ENCODE assay signal across 2 cellular contexts in the genomic region with DNA sequence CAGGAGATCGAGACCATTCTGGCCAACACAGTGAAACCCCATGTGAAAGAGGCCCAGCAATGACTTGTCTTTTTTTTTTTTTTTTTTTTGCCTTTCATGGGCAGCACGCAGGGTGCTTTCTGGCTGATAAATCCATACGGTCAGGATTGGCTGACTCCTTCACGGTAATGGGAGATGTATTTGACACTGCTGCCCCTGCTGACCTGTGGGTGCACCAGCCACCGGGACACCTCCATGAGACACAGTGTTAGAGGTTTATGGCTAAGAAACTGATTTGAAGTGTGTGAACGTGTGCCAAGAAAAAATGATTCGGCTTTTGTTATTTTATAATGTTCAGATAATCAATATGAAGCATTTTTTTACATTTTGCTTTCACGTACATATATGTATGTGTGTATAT.
TF ChIP-seq lines count a peak whose summit lies in the region.

No MANE protein-coding gene starts in this region.

TF ChIP-seq in GM23338, 12 proteins besides CTCF, POLR2A, EP300 and RAD21 (continues in another document):
- TF ChIP-seq, protein P1, sequence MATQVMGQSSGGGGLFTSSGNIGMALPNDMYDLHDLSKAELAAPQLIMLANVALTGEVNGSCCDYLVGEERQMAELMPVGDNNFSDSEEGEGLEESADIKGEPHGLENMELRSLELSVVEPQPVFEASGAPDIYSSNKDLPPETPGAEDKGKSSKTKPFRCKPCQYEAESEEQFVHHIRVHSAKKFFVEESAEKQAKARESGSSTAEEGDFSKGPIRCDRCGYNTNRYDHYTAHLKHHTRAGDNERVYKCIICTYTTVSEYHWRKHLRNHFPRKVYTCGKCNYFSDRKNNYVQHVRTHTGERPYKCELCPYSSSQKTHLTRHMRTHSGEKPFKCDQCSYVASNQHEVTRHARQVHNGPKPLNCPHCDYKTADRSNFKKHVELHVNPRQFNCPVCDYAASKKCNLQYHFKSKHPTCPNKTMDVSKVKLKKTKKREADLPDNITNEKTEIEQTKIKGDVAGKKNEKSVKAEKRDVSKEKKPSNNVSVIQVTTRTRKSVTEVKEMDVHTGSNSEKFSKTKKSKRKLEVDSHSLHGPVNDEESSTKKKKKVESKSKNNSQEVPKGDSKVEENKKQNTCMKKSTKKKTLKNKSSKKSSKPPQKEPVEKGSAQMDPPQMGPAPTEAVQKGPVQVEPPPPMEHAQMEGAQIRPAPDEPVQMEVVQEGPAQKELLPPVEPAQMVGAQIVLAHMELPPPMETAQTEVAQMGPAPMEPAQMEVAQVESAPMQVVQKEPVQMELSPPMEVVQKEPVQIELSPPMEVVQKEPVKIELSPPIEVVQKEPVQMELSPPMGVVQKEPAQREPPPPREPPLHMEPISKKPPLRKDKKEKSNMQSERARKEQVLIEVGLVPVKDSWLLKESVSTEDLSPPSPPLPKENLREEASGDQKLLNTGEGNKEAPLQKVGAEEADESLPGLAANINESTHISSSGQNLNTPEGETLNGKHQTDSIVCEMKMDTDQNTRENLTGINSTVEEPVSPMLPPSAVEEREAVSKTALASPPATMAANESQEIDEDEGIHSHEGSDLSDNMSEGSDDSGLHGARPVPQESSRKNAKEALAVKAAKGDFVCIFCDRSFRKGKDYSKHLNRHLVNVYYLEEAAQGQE (IDR thresholded peaks at IDR 0.05; ENCODE audit: unreplicated experiment): no peak
- TF ChIP-seq POLR2AphosphoS5 (IDR thresholded peaks at IDR 0.05; ENCODE audit: low read depth) (no peak), ZNF114 (CRISPR knock-in tag; IDR thresholded peaks at IDR 0.05) (no peak), NANOG (IDR thresholded peaks at IDR 0.05; ENCODE audit: borderline replicate concordance) (no peak), STAT1 (IDR thresholded peaks at IDR 0.05; ENCODE audit: unreplicated experiment) (no peak), EZH2 (IDR thresholded peaks at IDR 0.05; ENCODE audit: low read depth, unreplicated experiment) (no peak), EZH2phosphoT487 (IDR thresholded peaks at IDR 0.05; ENCODE audit: unreplicated experiment) (no peak), ZNF331 (CRISPR knock-in tag; IDR thresholded peaks at IDR 0.05; ENCODE audit: low read depth) (no peak)
- TF ChIP-seq, protein P2, sequence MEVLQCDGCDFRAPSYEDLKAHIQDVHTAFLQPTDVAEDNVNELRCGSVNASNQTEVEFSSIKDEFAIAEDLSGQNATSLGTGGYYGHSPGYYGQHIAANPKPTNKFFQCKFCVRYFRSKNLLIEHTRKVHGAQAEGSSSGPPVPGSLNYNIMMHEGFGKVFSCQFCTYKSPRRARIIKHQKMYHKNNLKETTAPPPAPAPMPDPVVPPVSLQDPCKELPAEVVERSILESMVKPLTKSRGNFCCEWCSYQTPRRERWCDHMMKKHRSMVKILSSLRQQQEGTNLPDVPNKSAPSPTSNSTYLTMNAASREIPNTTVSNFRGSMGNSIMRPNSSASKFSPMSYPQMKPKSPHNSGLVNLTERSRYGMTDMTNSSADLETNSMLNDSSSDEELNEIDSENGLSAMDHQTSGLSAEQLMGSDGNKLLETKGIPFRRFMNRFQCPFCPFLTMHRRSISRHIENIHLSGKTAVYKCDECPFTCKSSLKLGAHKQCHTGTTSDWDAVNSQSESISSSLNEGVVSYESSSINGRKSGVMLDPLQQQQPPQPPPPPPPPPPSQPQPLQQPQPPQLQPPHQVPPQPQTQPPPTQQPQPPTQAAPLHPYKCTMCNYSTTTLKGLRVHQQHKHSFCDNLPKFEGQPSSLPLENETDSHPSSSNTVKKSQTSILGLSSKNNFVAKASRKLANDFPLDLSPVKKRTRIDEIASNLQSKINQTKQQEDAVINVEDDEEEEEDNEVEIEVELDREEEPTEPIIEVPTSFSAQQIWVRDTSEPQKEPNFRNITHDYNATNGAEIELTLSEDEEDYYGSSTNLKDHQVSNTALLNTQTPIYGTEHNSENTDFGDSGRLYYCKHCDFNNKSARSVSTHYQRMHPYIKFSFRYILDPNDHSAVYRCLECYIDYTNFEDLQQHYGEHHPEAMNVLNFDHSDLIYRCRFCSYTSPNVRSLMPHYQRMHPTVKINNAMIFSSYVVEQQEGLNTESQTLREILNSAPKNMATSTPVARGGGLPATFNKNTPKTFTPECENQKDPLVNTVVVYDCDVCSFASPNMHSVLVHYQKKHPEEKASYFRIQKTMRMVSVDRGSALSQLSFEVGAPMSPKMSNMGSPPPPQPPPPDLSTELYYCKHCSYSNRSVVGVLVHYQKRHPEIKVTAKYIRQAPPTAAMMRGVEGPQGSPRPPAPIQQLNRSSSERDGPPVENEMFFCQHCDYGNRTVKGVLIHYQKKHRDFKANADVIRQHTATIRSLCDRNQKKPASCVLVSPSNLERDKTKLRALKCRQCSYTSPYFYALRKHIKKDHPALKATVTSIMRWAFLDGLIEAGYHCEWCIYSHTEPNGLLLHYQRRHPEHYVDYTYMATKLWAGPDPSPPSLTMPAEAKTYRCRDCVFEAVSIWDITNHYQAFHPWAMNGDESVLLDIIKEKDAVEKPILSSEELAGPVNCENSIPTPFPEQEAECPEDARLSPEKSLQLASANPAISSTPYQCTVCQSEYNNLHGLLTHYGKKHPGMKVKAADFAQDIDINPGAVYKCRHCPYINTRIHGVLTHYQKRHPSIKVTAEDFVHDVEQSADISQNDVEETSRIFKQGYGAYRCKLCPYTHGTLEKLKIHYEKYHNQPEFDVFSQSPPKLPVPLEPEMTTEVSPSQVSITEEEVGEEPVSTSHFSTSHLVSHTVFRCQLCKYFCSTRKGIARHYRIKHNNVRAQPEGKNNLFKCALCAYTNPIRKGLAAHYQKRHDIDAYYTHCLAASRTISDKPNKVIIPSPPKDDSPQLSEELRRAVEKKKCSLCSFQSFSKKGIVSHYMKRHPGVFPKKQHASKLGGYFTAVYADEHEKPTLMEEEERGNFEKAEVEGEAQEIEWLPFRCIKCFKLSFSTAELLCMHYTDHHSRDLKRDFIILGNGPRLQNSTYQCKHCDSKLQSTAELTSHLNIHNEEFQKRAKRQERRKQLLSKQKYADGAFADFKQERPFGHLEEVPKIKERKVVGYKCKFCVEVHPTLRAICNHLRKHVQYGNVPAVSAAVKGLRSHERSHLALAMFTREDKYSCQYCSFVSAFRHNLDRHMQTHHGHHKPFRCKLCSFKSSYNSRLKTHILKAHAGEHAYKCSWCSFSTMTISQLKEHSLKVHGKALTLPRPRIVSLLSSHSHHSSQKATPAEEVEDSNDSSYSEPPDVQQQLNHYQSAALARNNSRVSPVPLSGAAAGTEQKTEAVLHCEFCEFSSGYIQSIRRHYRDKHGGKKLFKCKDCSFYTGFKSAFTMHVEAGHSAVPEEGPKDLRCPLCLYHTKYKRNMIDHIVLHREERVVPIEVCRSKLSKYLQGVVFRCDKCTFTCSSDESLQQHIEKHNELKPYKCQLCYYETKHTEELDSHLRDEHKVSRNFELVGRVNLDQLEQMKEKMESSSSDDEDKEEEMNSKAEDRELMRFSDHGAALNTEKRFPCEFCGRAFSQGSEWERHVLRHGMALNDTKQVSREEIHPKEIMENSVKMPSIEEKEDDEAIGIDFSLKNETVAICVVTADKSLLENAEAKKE (CRISPR knock-in tag; IDR thresholded peaks at IDR 0.05): no peak
- TF ChIP-seq, protein P3, sequence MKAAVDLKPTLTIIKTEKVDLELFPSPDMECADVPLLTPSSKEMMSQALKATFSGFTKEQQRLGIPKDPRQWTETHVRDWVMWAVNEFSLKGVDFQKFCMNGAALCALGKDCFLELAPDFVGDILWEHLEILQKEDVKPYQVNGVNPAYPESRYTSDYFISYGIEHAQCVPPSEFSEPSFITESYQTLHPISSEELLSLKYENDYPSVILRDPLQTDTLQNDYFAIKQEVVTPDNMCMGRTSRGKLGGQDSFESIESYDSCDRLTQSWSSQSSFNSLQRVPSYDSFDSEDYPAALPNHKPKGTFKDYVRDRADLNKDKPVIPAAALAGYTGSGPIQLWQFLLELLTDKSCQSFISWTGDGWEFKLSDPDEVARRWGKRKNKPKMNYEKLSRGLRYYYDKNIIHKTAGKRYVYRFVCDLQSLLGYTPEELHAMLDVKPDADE (IDR thresholded peaks at IDR 0.05): no peak

TF ChIP-seq in K562, 482 proteins besides CTCF, POLR2A, EP300 and RAD21:
- TF ChIP-seq TAF7 (tag; IDR thresholded peaks at IDR 0.05): no peak
- TF ChIP-seq GATA2 (CRISPR knock-in tag; IDR thresholded peaks at IDR 0.05): no peak
- TF ChIP-seq, protein P4, sequence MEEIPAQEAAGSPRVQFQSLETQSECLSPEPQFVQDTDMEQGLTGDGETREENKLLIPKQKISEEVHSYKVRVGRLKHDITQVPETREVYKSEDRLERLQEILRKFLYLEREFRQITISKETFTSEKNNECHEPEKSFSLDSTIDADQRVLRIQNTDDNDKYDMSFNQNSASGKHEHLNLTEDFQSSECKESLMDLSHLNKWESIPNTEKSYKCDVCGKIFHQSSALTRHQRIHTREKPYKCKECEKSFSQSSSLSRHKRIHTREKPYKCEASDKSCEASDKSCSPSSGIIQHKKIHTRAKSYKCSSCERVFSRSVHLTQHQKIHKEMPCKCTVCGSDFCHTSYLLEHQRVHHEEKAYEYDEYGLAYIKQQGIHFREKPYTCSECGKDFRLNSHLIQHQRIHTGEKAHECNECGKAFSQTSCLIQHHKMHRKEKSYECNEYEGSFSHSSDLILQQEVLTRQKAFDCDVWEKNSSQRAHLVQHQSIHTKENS (CRISPR knock-in tag; IDR thresholded peaks at IDR 0.05): no peak
- no peak for TF ChIP-seq TAF15 (IDR thresholded peaks at IDR 0.05; ENCODE audit: low read depth, low read length)
- TF ChIP-seq KLF1 (tag; IDR thresholded peaks at IDR 0.05): no peak
- no peak for TF ChIP-seq CREBBP (IDR thresholded peaks at IDR 0.05; ENCODE audit: low read depth, low read length)
- TF ChIP-seq ZNF561 (CRISPR knock-in tag; conservative IDR thresholded peaks at IDR 0.05): no peak
- TF ChIP-seq, protein P5, sequence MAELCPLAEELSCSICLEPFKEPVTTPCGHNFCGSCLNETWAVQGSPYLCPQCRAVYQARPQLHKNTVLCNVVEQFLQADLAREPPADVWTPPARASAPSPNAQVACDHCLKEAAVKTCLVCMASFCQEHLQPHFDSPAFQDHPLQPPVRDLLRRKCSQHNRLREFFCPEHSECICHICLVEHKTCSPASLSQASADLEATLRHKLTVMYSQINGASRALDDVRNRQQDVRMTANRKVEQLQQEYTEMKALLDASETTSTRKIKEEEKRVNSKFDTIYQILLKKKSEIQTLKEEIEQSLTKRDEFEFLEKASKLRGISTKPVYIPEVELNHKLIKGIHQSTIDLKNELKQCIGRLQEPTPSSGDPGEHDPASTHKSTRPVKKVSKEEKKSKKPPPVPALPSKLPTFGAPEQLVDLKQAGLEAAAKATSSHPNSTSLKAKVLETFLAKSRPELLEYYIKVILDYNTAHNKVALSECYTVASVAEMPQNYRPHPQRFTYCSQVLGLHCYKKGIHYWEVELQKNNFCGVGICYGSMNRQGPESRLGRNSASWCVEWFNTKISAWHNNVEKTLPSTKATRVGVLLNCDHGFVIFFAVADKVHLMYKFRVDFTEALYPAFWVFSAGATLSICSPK (IDR thresholded peaks at IDR 0.05; ENCODE audit: borderline replicate concordance): no peak
